In the genomic region with DNA sequence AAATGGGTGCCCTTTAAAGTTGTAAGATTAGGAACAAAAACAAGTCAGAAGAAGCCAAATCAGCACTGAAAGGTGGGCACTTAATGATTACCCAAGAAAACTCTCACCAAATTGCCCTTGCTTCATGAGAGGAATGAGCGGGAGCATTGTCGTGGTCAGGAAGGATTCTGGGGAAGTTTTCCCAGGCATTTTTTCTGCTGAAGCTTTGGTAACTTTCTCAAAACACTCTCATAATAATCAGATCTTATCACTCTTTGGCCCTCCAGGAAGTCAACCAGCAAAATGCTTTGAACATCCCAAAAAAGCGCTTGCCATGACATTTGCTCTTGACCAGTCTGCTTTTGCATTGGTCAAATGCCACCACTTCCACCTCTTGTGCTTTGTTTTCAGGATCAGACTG, we compare ENCODE assay signal across 1 cellular context.
TF ChIP-seq lines count a peak whose summit lies in the region.

No MANE protein-coding gene starts in this region.

TF ChIP-seq in GM23338, 12 proteins besides CTCF, POLR2A, EP300 and RAD21:
- TF ChIP-seq EZH2 (IDR thresholded peaks at IDR 0.05; ENCODE audit: low read depth, unreplicated experiment) (no peak), REST (IDR thresholded peaks at IDR 0.05; ENCODE audit: unreplicated experiment) (no peak), STAT1 (IDR thresholded peaks at IDR 0.05; ENCODE audit: unreplicated experiment) (no peak), CREB1 (CRISPR knock-in tag; IDR thresholded peaks at IDR 0.05; ENCODE audit: low read depth) (no peak), ZNF462 (CRISPR knock-in tag; IDR thresholded peaks at IDR 0.05) (no peak), ETS1 (IDR thresholded peaks at IDR 0.05) (no peak), ZNF114 (CRISPR knock-in tag; IDR thresholded peaks at IDR 0.05) (no peak), JUNB (IDR thresholded peaks at IDR 0.05; ENCODE audit: unreplicated experiment) (no peak), POLR2AphosphoS5 (IDR thresholded peaks at IDR 0.05; ENCODE audit: low read depth) (no peak), ZNF331 (CRISPR knock-in tag; IDR thresholded peaks at IDR 0.05; ENCODE audit: low read depth) (no peak), NANOG (IDR thresholded peaks at IDR 0.05; ENCODE audit: borderline replicate concordance) (no peak), EZH2phosphoT487 (IDR thresholded peaks at IDR 0.05; ENCODE audit: unreplicated experiment) (no peak)
